18 cellular contexts compared by ENCODE assay signal in the genomic region with DNA sequence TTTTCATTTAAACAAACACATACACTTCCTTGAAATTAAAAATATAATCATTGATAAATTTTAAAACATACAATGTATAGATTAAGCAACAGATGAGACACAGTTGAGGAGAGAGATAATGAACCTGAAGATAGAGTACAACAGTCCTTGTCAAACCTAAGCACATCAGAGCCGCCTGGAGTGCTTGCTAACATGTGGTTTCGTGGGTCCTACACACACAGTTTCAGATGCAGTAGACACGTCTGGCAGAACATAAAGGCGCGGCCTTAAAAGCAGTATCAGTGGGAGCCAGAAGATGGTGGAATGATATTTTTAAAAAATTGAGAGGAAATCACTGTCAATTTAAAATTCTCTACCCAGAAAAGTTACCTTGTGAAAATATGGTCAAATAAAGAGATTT.
"Had no signal": no experiment of that assay in that cellular context is flagged by ENCODE, and none has a peak within 500 bp of the region (broad histone marks: within the 10 kb centered on the region; RNA-seq: fewer than 3 reads in every experiment).

No MANE protein-coding gene starts in this region.

- H3K4me3 ChIP-seq: MG63 had no signal

- DNase-seq: KBM-7; MG63; NCI-H1092 treated with DMSO at 0.1 percent for 48 hours; NCI-H1436; NCI-H187; NCI-H2029; NCI-H2081 treated with DMSO at 0.1 percent for 48 hours; NCI-H2171; NCI-H226; NCI-H446; NCI-H510A; NCI-H524 treated with DMSO at 0.1 percent for 48 hours; NCI-H69; NCI-H774; NK-92 treated with Interleukin-12 subunit alpha and Interleukin-12 subunit beta, amount 100 ng/mL, for 24 hours; PC-3; SHP77; SK-N-SH had no signal
